8 cellular contexts compared by ENCODE assay signal in the genomic region with DNA sequence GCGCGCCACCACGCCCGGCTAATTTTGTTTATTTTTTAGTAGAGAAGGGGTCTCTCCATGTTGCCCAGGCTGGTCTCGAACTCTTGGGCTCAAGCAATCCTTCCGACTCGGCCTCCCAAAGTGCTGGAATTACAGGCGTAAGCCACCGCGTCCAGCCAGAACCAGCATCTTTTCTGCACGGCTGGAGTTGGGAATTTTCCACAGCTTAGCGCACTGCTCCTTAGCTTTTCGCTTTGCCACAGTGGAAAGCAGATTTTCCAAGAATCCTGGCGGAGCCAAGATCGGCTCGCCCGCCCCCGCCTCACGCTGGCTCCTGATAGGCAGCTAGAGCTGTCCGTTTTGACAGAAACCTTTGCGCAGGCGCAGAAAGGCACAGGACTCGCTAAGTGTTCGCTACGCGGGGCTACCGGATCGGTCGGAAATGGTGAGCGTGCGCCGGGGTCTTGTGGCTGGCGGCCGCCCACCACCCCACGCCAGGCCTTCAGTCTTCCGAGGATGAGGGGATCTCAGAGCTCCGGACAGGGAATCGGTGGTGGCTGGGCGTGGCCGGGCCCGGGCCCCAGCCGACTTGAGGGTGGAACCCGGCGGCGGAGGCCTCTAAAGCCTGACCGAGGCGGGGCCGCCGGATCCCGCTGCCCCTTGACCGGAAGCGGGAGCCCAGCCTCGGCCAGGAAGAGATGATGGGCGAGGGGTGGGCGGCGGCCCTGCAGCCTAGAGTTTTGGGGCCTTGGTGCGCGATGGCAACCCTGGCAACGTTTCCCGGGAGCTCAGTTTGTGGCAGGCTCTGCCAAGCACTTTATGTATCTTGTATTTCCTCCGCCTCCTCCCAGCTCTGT. TPM values are rescaled to one million over a fixed set of nuclear protein-coding genes. Genes with fewer than 3 reads are reported as not detected.
DNase-seq lines count a peak whose midpoint lies in the region; ATAC-seq and TF ChIP-seq lines count a peak whose summit lies in the region.

A gene (plus strand): TSS at position 385 of the 836 bp plus-strand sequence. CDS start 37 bp downstream, at position 422.

- H3K9me3 ChIP-seq in iPS-18a (ENCODE audit: control insufficient read depth, low read depth, low read length): no peaks in the 10 kb centered on the region
- H3K9me3 ChIP-seq in skeletal muscle satellite cell (replicated peaks; ENCODE audit: low read length): no peaks in the 10 kb centered on the region

- peak within 1 kb of the TSS; percentile 81 for H3K9ac ChIP-seq in iPS-18a (ENCODE audit: low read length)
- peak within 1 kb of the TSS; percentile 92 for H3K9ac ChIP-seq in skeletal muscle satellite cell (ENCODE audit: low read depth, low read length)

- ATAC-seq in GM18868 (IDR thresholded peaks at IDR 0.05; ENCODE audit: unreplicated experiment) (peak; percentile 77), HG03108 (IDR thresholded peaks at IDR 0.05; ENCODE audit: unreplicated experiment) (peak; percentile 68)

- peaks cover 7% of the 10 kb centered on the region for H3K4me1 ChIP-seq in ACC112 (ENCODE audit: control insufficient read depth, insufficient read depth, low read length, unreplicated experiment)
- H3K4me1 ChIP-seq in iPS-18a (ENCODE audit: control insufficient read depth, low read depth, low read length): peaks cover 6% of the 10 kb centered on the region
- peaks cover 20% of the 10 kb centered on the region for H3K4me1 ChIP-seq in skeletal muscle satellite cell (ENCODE audit: control insufficient read depth, insufficient read depth, low read length)

- H3K27me3 ChIP-seq in ACC112 (ENCODE audit: insufficient read depth, low read length) (no peaks in the 10 kb centered on the region), iPS-18a (ENCODE audit: control insufficient read depth, insufficient read depth, low read length) (no peaks in the 10 kb centered on the region), skeletal muscle satellite cell (ENCODE audit: control insufficient read depth, insufficient read depth, low read length) (no peaks in the 10 kb centered on the region)

- H3K4me3 ChIP-seq in ACC112 (ENCODE audit: low read depth, low read length) (peak within 1 kb of the TSS; percentile 78), iPS-18a (ENCODE audit: low read length) (peak within 1 kb of the TSS; percentile 96), skeletal muscle satellite cell (ENCODE audit: low read length) (peak within 1 kb of the TSS; percentile 81)

- H3K27ac ChIP-seq in ACC112 (ENCODE audit: low read depth, low read length) (peak within 1 kb of the TSS; percentile 83), VCaP (peak within 1 kb of the TSS; percentile 97), iPS-18a (ENCODE audit: low read length) (peak within 1 kb of the TSS; percentile 59)

- H3K36me3 ChIP-seq in ACC112 (ENCODE audit: insufficient read depth, low read length): 0 out of 2 replicates have a peak, but pooled peaks cover 3% of the 10 kb centered on the region
- H3K36me3 ChIP-seq in iPS-18a (ENCODE audit: control insufficient read depth, low read depth, low read length): no peaks in the 10 kb centered on the region
- peaks cover 16% of the 10 kb centered on the region for H3K36me3 ChIP-seq in skeletal muscle satellite cell (ENCODE audit: insufficient read depth, low read length)

- H3K79me2 ChIP-seq in ACC112 (ENCODE audit: control insufficient read depth, insufficient read depth, low read length, unreplicated experiment): peaks cover 30% of the 10 kb centered on the region

- in situ Hi-C loops in T47D (cut with HindIII; ENCODE audit: low pct_unique_long_range_greater_than_20kb, low sequenced_read_pairs): no loop called here

- peak within 1 kb of the TSS; percentile 94 for H3K4me2 ChIP-seq in skeletal muscle satellite cell (ENCODE audit: low read length)

- no peak for TF ChIP-seq CTCF in VCaP (conservative IDR thresholded peaks at IDR 0.05)

- peak within 1 kb of the TSS; percentile 24 for H2AFZ ChIP-seq in ACC112 (ENCODE audit: low read length, unreplicated experiment)

- DNase-seq in NCI-H2196 treated with DMSO at 0.1 percent for 48 hours (lab: John Stamatoyannopoulos, UW; ENCODE audit: unreplicated experiment) (peak; percentile 78), T47D (ENCODE audit: low read depth in 1 of 2, low spot score in 1 of 2) (peak; percentile 89 to 98)

RNA-seq across cellular contexts. Expression of the gene that starts here (rescaled TPM):
- total RNA-seq in skeletal muscle satellite cell (2012; rRNA removed): 51.2 and 64.9 TPM in 2 replicates

Comparison
In these comparisons a context has a peak if more than half of its experiments do, and no peak if none do; other contexts are left out.
1. Peak in every context shown above with its lines: DNase-seq, ATAC-seq, H3K4me3 ChIP-seq and H3K27ac ChIP-seq.